ENCODE assay signal across 1 cellular context in the genomic region with DNA sequence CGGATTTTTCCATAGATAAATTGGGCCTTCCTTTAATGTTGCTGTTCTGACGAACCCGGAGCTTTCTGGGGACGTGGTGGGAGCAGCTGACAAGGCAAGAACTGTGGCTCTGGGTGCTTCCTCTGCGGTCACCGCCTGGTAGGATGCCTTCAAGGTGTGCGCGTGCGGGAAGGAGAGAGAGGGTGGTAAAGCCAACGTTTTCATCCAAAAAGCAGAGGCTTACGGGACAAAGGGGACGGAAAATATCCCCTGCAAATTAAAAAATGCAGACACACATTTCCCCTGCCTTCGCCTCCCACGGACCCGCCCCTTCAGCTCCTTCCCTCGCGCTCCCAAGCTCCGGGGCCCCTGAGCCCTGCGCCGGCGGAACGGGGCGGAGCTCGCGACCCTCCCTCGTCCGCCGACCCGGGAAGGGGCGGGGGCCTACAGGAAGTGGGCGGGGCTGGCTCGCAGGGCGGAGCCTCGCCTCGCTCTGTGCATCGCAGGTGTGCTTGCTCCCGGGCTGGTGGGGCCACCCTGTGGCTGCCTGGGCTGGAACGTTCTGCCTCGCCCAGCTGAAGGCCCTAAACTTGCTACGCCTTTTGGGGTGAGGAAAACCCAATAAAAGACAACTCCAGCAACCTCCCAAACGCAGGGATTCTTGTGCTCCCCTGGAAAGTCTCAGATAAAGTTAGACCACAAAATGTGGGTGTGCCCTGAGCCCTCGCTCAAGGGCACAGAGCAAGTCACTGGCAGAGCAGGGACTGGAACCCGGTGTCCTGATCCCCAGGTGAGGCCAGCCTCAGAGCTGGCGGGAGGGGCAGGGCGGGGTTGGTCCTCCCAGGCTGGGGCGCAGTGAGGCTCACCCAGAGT.
TF ChIP-seq lines count a peak whose summit lies in the region.

No MANE protein-coding gene starts in this region.

TF ChIP-seq in HepG2, 621 proteins besides CTCF, POLR2A, EP300 and RAD21 (continued from another document and continues in another):
- TF ChIP-seq TFAP4 (IDR thresholded peaks at IDR 0.05; ENCODE audit: borderline replicate concordance, low read depth) (peak; percentile 50; the same call in 1 of the 2 replicates), ZFYVE20 (CRISPR knock-in tag; IDR thresholded peaks at IDR 0.05; ENCODE audit: borderline replicate concordance, low read depth) (no peak), ZNF121 (CRISPR knock-in tag; IDR thresholded peaks at IDR 0.05) (no peak), PBX2 (CRISPR knock-in tag; IDR thresholded peaks at IDR 0.05) (no peak), ISL2 (CRISPR knock-in tag; IDR thresholded peaks at IDR 0.05) (peak; percentile 73; the same call in 1 of the 2 replicates), ZNF660 (CRISPR knock-in tag; IDR thresholded peaks at IDR 0.05; ENCODE audit: borderline replicate concordance, low read depth) (no peak), ZSCAN21 (CRISPR knock-in tag; IDR thresholded peaks at IDR 0.05; ENCODE audit: borderline replicate concordance) (peak; percentile 78; the same call in 1 of the 2 replicates), HBP1 (CRISPR knock-in tag; IDR thresholded peaks at IDR 0.05; ENCODE audit: low read depth) (no peak), HMGXB4 (CRISPR knock-in tag; IDR thresholded peaks at IDR 0.05; ENCODE audit: borderline replicate concordance in 1 of 2, low read depth in 1 of 2) (peak; percentile 72 to 85; a peak in 3 of 4 replicates), HHEX (CRISPR knock-in tag; IDR thresholded peaks at IDR 0.05) (no peak), ATF1 (CRISPR knock-in tag; IDR thresholded peaks at IDR 0.05) (no peak), ZMAT5 (CRISPR knock-in tag; IDR thresholded peaks at IDR 0.05; ENCODE audit: borderline replicate concordance, low read depth) (no peak), ZNF761 (CRISPR knock-in tag; conservative IDR thresholded peaks at IDR 0.05) (no peak), ARNT2 (CRISPR knock-in tag; IDR thresholded peaks at IDR 0.05; ENCODE audit: low read depth) (peak; percentile 89; the same call in 1 of the 2 replicates), ZNF160 (CRISPR knock-in tag; IDR thresholded peaks at IDR 0.05) (peak; percentile 69), ZNF138 (CRISPR knock-in tag; IDR thresholded peaks at IDR 0.05; ENCODE audit: low read depth) (no peak; the same call in 1 of the 2 replicates), FOXK2 (IDR thresholded peaks at IDR 0.05) (no peak), POLR2AphosphoS2 (IDR thresholded peaks at IDR 0.05; ENCODE audit: low read depth, low read length) (no peak), HOXA9 (CRISPR knock-in tag; IDR thresholded peaks at IDR 0.05; ENCODE audit: borderline replicate concordance) (no peak; the same call in 1 of the 2 replicates), ZNF143 (CRISPR knock-in tag; IDR thresholded peaks at IDR 0.05) (0 out of 2 replicates have a peak, but pooled peaks have one; percentile 38)
- TF ChIP-seq, protein P1, sequence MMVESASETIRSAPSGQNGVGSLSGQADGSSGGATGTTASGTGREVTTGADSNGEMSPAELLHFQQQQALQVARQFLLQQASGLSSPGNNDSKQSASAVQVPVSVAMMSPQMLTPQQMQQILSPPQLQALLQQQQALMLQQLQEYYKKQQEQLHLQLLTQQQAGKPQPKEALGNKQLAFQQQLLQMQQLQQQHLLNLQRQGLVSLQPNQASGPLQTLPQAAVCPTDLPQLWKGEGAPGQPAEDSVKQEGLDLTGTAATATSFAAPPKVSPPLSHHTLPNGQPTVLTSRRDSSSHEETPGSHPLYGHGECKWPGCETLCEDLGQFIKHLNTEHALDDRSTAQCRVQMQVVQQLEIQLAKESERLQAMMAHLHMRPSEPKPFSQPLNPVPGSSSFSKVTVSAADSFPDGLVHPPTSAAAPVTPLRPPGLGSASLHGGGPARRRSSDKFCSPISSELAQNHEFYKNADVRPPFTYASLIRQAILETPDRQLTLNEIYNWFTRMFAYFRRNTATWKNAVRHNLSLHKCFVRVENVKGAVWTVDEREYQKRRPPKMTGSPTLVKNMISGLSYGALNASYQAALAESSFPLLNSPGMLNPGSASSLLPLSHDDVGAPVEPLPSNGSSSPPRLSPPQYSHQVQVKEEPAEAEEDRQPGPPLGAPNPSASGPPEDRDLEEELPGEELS (CRISPR knock-in tag; IDR thresholded peaks at IDR 0.05): peak; percentile 64; the same call in 1 of the 2 replicates
- TF ChIP-seq, protein P2, sequence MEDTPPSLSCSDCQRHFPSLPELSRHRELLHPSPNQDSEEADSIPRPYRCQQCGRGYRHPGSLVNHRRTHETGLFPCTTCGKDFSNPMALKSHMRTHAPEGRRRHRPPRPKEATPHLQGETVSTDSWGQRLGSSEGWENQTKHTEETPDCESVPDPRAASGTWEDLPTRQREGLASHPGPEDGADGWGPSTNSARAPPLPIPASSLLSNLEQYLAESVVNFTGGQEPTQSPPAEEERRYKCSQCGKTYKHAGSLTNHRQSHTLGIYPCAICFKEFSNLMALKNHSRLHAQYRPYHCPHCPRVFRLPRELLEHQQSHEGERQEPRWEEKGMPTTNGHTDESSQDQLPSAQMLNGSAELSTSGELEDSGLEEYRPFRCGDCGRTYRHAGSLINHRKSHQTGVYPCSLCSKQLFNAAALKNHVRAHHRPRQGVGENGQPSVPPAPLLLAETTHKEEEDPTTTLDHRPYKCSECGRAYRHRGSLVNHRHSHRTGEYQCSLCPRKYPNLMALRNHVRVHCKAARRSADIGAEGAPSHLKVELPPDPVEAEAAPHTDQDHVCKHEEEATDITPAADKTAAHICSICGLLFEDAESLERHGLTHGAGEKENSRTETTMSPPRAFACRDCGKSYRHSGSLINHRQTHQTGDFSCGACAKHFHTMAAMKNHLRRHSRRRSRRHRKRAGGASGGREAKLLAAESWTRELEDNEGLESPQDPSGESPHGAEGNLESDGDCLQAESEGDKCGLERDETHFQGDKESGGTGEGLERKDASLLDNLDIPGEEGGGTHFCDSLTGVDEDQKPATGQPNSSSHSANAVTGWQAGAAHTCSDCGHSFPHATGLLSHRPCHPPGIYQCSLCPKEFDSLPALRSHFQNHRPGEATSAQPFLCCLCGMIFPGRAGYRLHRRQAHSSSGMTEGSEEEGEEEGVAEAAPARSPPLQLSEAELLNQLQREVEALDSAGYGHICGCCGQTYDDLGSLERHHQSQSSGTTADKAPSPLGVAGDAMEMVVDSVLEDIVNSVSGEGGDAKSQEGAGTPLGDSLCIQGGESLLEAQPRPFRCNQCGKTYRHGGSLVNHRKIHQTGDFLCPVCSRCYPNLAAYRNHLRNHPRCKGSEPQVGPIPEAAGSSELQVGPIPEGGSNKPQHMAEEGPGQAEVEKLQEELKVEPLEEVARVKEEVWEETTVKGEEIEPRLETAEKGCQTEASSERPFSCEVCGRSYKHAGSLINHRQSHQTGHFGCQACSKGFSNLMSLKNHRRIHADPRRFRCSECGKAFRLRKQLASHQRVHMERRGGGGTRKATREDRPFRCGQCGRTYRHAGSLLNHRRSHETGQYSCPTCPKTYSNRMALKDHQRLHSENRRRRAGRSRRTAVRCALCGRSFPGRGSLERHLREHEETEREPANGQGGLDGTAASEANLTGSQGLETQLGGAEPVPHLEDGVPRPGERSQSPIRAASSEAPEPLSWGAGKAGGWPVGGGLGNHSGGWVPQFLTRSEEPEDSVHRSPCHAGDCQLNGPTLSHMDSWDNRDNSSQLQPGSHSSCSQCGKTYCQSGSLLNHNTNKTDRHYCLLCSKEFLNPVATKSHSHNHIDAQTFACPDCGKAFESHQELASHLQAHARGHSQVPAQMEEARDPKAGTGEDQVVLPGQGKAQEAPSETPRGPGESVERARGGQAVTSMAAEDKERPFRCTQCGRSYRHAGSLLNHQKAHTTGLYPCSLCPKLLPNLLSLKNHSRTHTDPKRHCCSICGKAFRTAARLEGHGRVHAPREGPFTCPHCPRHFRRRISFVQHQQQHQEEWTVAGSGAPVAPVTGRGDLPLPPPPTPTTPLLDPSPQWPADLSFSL (CRISPR knock-in tag; IDR thresholded peaks at IDR 0.05): no peak
- TF ChIP-seq, protein P3, sequence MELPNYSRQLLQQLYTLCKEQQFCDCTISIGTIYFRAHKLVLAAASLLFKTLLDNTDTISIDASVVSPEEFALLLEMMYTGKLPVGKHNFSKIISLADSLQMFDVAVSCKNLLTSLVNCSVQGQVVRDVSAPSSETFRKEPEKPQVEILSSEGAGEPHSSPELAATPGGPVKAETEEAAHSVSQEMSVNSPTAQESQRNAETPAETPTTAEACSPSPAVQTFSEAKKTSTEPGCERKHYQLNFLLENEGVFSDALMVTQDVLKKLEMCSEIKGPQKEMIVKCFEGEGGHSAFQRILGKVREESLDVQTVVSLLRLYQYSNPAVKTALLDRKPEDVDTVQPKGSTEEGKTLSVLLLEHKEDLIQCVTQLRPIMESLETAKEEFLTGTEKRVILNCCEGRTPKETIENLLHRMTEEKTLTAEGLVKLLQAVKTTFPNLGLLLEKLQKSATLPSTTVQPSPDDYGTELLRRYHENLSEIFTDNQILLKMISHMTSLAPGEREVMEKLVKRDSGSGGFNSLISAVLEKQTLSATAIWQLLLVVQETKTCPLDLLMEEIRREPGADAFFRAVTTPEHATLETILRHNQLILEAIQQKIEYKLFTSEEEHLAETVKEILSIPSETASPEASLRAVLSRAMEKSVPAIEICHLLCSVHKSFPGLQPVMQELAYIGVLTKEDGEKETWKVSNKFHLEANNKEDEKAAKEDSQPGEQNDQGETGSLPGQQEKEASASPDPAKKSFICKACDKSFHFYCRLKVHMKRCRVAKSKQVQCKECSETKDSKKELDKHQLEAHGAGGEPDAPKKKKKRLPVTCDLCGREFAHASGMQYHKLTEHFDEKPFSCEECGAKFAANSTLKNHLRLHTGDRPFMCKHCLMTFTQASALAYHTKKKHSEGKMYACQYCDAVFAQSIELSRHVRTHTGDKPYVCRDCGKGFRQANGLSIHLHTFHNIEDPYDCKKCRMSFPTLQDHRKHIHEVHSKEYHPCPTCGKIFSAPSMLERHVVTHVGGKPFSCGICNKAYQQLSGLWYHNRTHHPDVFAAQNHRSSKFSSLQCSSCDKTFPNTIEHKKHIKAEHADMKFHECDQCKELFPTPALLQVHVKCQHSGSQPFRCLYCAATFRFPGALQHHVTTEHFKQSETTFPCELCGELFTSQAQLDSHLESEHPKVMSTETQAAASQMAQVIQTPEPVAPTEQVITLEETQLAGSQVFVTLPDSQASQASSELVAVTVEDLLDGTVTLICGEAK (IDR thresholded peaks at IDR 0.05): no peak
- TF ChIP-seq, protein P3 (CRISPR knock-in tag; IDR thresholded peaks at IDR 0.05): peak; percentile 48; the same call in 1 of the 2 replicates
